1 cellular context compared by ENCODE assay signal in the genomic region with DNA sequence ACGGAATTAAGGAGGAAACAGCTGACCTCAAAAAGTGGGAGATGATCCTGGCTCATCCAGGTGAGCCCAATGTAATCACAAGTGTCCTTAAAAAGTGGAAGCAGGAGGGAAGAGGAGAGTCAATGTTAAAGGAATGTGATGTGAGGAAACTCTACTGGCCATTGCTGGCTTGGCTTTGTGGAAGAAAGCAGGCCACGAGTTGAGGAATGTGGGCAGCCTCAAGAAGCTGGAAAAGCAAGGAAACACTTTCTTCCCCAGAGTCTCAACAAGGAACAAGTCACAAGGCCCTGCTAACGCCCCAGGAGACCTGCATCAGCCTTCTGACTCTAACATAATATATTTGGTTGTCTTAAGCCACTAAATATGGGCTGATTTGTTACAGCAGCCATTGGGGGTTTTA.
TF ChIP-seq lines count a peak whose summit lies in the region.

No MANE protein-coding gene starts in this region.

TF ChIP-seq in HepG2, 621 proteins besides CTCF, POLR2A, EP300 and RAD21 (continued from another document):
- TF ChIP-seq, protein P1, sequence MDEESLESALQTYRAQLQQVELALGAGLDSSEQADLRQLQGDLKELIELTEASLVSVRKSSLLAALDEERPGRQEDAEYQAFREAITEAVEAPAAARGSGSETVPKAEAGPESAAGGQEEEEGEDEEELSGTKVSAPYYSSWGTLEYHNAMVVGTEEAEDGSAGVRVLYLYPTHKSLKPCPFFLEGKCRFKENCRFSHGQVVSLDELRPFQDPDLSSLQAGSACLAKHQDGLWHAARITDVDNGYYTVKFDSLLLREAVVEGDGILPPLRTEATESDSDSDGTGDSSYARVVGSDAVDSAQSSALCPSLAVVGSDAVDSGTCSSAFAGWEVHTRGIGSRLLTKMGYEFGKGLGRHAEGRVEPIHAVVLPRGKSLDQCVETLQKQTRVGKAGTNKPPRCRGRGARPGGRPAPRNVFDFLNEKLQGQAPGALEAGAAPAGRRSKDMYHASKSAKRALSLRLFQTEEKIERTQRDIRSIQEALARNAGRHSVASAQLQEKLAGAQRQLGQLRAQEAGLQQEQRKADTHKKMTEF (CRISPR knock-in tag; IDR thresholded peaks at IDR 0.05), result no peak
- TF ChIP-seq, protein P2, sequence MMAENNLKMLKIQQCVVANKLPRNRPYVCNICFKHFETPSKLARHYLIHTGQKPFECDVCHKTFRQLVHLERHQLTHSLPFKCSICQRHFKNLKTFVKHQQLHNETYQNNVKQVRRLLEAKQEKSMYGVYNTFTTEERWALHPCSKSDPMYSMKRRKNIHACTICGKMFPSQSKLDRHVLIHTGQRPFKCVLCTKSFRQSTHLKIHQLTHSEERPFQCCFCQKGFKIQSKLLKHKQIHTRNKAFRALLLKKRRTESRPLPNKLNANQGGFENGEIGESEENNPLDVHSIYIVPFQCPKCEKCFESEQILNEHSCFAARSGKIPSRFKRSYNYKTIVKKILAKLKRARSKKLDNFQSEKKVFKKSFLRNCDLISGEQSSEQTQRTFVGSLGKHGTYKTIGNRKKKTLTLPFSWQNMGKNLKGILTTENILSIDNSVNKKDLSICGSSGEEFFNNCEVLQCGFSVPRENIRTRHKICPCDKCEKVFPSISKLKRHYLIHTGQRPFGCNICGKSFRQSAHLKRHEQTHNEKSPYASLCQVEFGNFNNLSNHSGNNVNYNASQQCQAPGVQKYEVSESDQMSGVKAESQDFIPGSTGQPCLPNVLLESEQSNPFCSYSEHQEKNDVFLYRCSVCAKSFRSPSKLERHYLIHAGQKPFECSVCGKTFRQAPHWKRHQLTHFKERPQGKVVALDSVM (CRISPR knock-in tag; IDR thresholded peaks at IDR 0.05), result no peak
- TF ChIP-seq ZNF33A (CRISPR knock-in tag; IDR thresholded peaks at IDR 0.05; ENCODE audit: borderline replicate concordance) (no peak), SMAD1 (CRISPR knock-in tag; IDR thresholded peaks at IDR 0.05; ENCODE audit: borderline replicate concordance, low read depth) (no peak), NFYC (CRISPR knock-in tag; IDR thresholded peaks at IDR 0.05) (no peak), ZNF431 (CRISPR knock-in tag; IDR thresholded peaks at IDR 0.05; ENCODE audit: borderline replicate concordance, low read depth) (no peak), MAFK (conservative IDR thresholded peaks at IDR 0.05 in 1 of 2, IDR thresholded peaks at IDR 0.05 in 1 of 2; ENCODE audit: low read length in 2 of 2) (no peak), ZNF24 (IDR thresholded peaks at IDR 0.05) (no peak), ZNF674 (CRISPR knock-in tag; IDR thresholded peaks at IDR 0.05; ENCODE audit: low read depth) (no peak)
- TF ChIP-seq, protein P3, sequence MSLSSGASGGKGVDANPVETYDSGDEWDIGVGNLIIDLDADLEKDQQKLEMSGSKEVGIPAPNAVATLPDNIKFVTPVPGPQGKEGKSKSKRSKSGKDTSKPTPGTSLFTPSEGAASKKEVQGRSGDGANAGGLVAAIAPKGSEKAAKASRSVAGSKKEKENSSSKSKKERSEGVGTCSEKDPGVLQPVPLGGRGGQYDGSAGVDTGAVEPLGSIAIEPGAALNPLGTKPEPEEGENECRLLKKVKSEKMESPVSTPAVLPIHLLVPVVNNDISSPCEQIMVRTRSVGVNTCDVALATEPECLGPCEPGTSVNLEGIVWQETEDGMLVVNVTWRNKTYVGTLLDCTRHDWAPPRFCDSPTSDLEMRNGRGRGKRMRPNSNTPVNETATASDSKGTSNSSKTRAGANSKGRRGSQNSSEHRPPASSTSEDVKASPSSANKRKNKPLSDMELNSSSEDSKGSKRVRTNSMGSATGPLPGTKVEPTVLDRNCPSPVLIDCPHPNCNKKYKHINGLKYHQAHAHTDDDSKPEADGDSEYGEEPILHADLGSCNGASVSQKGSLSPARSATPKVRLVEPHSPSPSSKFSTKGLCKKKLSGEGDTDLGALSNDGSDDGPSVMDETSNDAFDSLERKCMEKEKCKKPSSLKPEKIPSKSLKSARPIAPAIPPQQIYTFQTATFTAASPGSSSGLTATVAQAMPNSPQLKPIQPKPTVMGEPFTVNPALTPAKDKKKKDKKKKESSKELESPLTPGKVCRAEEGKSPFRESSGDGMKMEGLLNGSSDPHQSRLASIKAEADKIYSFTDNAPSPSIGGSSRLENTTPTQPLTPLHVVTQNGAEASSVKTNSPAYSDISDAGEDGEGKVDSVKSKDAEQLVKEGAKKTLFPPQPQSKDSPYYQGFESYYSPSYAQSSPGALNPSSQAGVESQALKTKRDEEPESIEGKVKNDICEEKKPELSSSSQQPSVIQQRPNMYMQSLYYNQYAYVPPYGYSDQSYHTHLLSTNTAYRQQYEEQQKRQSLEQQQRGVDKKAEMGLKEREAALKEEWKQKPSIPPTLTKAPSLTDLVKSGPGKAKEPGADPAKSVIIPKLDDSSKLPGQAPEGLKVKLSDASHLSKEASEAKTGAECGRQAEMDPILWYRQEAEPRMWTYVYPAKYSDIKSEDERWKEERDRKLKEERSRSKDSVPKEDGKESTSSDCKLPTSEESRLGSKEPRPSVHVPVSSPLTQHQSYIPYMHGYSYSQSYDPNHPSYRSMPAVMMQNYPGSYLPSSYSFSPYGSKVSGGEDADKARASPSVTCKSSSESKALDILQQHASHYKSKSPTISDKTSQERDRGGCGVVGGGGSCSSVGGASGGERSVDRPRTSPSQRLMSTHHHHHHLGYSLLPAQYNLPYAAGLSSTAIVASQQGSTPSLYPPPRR (CRISPR knock-in tag; IDR thresholded peaks at IDR 0.05; ENCODE audit: borderline replicate concordance), result no peak
- TF ChIP-seq, protein P4, sequence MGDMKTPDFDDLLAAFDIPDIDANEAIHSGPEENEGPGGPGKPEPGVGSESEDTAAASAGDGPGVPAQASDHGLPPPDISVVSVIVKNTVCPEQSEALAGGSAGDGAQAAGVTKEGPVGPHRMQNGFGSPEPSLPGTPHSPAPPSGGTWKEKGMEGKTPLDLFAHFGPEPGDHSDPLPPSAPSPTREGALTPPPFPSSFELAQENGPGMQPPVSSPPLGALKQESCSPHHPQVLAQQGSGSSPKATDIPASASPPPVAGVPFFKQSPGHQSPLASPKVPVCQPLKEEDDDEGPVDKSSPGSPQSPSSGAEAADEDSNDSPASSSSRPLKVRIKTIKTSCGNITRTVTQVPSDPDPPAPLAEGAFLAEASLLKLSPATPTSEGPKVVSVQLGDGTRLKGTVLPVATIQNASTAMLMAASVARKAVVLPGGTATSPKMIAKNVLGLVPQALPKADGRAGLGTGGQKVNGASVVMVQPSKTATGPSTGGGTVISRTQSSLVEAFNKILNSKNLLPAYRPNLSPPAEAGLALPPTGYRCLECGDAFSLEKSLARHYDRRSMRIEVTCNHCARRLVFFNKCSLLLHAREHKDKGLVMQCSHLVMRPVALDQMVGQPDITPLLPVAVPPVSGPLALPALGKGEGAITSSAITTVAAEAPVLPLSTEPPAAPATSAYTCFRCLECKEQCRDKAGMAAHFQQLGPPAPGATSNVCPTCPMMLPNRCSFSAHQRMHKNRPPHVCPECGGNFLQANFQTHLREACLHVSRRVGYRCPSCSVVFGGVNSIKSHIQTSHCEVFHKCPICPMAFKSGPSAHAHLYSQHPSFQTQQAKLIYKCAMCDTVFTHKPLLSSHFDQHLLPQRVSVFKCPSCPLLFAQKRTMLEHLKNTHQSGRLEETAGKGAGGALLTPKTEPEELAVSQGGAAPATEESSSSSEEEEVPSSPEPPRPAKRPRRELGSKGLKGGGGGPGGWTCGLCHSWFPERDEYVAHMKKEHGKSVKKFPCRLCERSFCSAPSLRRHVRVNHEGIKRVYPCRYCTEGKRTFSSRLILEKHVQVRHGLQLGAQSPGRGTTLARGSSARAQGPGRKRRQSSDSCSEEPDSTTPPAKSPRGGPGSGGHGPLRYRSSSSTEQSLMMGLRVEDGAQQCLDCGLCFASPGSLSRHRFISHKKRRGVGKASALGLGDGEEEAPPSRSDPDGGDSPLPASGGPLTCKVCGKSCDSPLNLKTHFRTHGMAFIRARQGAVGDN (CRISPR knock-in tag; IDR thresholded peaks at IDR 0.05), result no peak
